8 cellular contexts compared by ENCODE assay signal in genomic region chr11:405976-406795, GRCh38.
DNase-seq lines count a peak whose midpoint lies in the region; ATAC-seq and TF ChIP-seq lines count a peak whose summit lies in the region.

No MANE protein-coding gene starts in this region.

- peak overlapping the region; percentile 84 for H3K4me2 ChIP-seq in BLaER1

- H3K4me1 ChIP-seq in BLaER1 (peaks cover 51% of the 10 kb centered on the region), NT2/D1 (ENCODE audit: insufficient read depth, insufficient read length) (peaks cover 20% of the 10 kb centered on the region), neutrophil (ENCODE audit: control insufficient read depth in 1 of 2, insufficient read depth in 1 of 2, low read depth in 1 of 2, low read length in 1 of 2) (peaks cover 10 to 13% of the 10 kb centered on the region in 2 experiments)

- H3K36me3 ChIP-seq in BLaER1, result peaks cover 3% of the 10 kb centered on the region; the same call in 1 of the 2 replicates
- no peaks in the 10 kb centered on the region for H3K36me3 ChIP-seq in NT2/D1 (ENCODE audit: insufficient read depth, insufficient read length, low read length)
- no peaks in the 10 kb centered on the region for H3K36me3 ChIP-seq in neutrophil

- TF ChIP-seq CTCF in fibroblast of mammary gland (conservative IDR thresholded peaks at IDR 0.05; ENCODE audit: control insufficient read depth, insufficient read depth, low read depth, low read length) (no peak), neutrophil (IDR thresholded peaks at IDR 0.05) (no peak)

- no peak for ATAC-seq in HG03565 (IDR thresholded peaks at IDR 0.05; ENCODE audit: unreplicated experiment)

- no peaks in the 10 kb centered on the region for H3K27me3 ChIP-seq in BLaER1
- H3K27me3 ChIP-seq in NT2/D1 (ENCODE audit: insufficient read depth, insufficient read length), result peaks cover 15% of the 10 kb centered on the region
- peaks cover 17% of the 10 kb centered on the region for H3K27me3 ChIP-seq in neutrophil

- no peak for DNase-seq in NT2/D1 (ENCODE audit: low read depth, low spot score)
- DNase-seq in fibroblast of mammary gland (ENCODE audit: low read depth), result no peak
- no peak for DNase-seq in activated effector memory CD4-positive, alpha-beta T cell treated with anti-CD3 and anti-CD28 coated beads, Interleukin-2, amount 50 U/mL, for 16 hours
- DNase-seq in stimulated activated CD8-positive, alpha-beta memory T cell treated with anti-CD3 and anti-CD28 coated beads, Interleukin-4, amount 100 ng/mL, for 48 hours, result no peak
- DNase-seq in NOMO-1 treated with DMSO at 0.1 percent for 48 hours (lab: John Stamatoyannopoulos, UW; ENCODE audit: unreplicated experiment), result no peak

- H3K9ac ChIP-seq in BLaER1, result peak overlapping the region; percentile 61
- peak overlapping the region; percentile 82 for H3K9ac ChIP-seq in NT2/D1 (ENCODE audit: insufficient read length, low read depth)

- H4K20me1 ChIP-seq in BLaER1, result peaks cover 10% of the 10 kb centered on the region

- H3K27ac ChIP-seq in BLaER1 (peak overlapping the region; percentile 80), neutrophil (peak overlapping the region; percentile 62)

- H3K9me3 ChIP-seq in BLaER1 (no peaks in the 10 kb centered on the region), NT2/D1 (ENCODE audit: insufficient read depth, low read length) (no peaks in the 10 kb centered on the region), neutrophil (no peaks in the 10 kb centered on the region)

- H3K4me3 ChIP-seq in BLaER1 (peak overlapping the region; percentile 65), NT2/D1 (ENCODE audit: insufficient read length, low read depth) (peak overlapping the region; percentile 57), fibroblast of mammary gland (ENCODE audit: control insufficient read depth, low read depth, low read length) (peak overlapping the region; percentile 44), neutrophil (ENCODE audit: low read depth in 1 of 2, low read length in 1 of 2) (peak overlapping the region; percentile 69 to 85)
